Comparison of ENCODE assay signal across 1 cellular context in the genomic region with DNA sequence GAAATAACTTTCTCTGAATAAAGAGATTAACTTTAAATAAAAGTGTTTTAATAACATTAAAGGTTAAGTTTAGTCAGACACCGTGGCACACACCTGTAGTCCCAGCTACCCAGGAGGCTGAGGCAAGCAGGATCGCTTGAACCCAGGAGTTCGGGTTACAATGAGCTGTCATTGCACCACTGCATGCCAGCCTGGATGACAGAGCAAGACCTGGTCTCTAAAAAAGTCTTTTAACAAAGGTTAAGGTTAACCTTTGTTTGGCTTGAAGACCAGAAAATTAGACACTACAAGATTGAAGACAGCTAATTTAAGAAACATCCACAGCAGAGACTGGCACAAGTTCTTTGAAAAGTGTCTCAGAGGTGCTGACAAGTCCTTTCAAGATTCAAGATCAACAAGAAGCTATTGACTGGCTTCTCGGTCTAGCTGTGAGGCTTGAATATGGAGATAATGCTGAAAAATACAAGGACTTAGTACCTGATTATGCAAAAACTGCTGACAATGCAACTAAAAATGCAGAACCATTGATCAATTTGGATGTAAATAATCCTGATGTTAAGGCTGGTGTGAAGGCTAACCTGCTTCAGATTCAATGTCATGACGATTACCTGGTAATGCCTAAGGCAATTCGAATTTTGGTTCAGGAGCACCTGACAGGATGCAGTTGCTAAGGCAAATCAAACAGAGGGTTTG.
TF ChIP-seq lines count a peak whose summit lies in the region.

No MANE protein-coding gene starts in this region.

TF ChIP-seq in H1, 55 proteins besides CTCF, POLR2A, EP300 and RAD21 (continued from another document):
- TF ChIP-seq, protein P1, sequence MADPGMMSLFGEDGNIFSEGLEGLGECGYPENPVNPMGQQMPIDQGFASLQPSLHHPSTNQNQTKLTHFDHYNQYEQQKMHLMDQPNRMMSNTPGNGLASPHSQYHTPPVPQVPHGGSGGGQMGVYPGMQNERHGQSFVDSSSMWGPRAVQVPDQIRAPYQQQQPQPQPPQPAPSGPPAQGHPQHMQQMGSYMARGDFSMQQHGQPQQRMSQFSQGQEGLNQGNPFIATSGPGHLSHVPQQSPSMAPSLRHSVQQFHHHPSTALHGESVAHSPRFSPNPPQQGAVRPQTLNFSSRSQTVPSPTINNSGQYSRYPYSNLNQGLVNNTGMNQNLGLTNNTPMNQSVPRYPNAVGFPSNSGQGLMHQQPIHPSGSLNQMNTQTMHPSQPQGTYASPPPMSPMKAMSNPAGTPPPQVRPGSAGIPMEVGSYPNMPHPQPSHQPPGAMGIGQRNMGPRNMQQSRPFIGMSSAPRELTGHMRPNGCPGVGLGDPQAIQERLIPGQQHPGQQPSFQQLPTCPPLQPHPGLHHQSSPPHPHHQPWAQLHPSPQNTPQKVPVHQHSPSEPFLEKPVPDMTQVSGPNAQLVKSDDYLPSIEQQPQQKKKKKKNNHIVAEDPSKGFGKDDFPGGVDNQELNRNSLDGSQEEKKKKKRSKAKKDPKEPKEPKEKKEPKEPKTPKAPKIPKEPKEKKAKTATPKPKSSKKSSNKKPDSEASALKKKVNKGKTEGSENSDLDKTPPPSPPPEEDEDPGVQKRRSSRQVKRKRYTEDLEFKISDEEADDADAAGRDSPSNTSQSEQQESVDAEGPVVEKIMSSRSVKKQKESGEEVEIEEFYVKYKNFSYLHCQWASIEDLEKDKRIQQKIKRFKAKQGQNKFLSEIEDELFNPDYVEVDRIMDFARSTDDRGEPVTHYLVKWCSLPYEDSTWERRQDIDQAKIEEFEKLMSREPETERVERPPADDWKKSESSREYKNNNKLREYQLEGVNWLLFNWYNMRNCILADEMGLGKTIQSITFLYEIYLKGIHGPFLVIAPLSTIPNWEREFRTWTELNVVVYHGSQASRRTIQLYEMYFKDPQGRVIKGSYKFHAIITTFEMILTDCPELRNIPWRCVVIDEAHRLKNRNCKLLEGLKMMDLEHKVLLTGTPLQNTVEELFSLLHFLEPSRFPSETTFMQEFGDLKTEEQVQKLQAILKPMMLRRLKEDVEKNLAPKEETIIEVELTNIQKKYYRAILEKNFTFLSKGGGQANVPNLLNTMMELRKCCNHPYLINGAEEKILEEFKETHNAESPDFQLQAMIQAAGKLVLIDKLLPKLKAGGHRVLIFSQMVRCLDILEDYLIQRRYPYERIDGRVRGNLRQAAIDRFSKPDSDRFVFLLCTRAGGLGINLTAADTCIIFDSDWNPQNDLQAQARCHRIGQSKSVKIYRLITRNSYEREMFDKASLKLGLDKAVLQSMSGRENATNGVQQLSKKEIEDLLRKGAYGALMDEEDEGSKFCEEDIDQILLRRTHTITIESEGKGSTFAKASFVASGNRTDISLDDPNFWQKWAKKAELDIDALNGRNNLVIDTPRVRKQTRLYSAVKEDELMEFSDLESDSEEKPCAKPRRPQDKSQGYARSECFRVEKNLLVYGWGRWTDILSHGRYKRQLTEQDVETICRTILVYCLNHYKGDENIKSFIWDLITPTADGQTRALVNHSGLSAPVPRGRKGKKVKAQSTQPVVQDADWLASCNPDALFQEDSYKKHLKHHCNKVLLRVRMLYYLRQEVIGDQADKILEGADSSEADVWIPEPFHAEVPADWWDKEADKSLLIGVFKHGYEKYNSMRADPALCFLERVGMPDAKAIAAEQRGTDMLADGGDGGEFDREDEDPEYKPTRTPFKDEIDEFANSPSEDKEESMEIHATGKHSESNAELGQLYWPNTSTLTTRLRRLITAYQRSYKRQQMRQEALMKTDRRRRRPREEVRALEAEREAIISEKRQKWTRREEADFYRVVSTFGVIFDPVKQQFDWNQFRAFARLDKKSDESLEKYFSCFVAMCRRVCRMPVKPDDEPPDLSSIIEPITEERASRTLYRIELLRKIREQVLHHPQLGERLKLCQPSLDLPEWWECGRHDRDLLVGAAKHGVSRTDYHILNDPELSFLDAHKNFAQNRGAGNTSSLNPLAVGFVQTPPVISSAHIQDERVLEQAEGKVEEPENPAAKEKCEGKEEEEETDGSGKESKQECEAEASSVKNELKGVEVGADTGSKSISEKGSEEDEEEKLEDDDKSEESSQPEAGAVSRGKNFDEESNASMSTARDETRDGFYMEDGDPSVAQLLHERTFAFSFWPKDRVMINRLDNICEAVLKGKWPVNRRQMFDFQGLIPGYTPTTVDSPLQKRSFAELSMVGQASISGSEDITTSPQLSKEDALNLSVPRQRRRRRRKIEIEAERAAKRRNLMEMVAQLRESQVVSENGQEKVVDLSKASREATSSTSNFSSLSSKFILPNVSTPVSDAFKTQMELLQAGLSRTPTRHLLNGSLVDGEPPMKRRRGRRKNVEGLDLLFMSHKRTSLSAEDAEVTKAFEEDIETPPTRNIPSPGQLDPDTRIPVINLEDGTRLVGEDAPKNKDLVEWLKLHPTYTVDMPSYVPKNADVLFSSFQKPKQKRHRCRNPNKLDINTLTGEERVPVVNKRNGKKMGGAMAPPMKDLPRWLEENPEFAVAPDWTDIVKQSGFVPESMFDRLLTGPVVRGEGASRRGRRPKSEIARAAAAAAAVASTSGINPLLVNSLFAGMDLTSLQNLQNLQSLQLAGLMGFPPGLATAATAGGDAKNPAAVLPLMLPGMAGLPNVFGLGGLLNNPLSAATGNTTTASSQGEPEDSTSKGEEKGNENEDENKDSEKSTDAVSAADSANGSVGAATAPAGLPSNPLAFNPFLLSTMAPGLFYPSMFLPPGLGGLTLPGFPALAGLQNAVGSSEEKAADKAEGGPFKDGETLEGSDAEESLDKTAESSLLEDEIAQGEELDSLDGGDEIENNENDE (IDR thresholded peaks at IDR 0.05; ENCODE audit: insufficient replicate concordance, low read length), result peak; percentile 78
- TF ChIP-seq SIX5 (IDR thresholded peaks at IDR 0.05; ENCODE audit: low read depth, low read length), result no peak
